10 cellular contexts compared by ENCODE assay signal in genomic region chrY:2841471-2841893, GRCh38. TPM values are rescaled to one million over a fixed set of nuclear protein-coding genes. Genes with fewer than 3 reads are reported as not detected.
DNase-seq lines count a peak whose midpoint lies in the region; ATAC-seq and TF ChIP-seq lines count a peak whose summit lies in the region.
"Had no signal": no experiment of that assay in that cellular context is flagged by ENCODE, and none has a peak within 500 bp of the region (broad histone marks: within the 10 kb centered on the region; RNA-seq: fewer than 3 reads in every experiment).

RPS4Y1 (plus strand) TSS chrY:2841602; CDS start chrY:2841625, 23 bp downstream.

- no peaks in the 10 kb centered on the region for H3K27me3 Mint-ChIP-seq in osteocyte (ENCODE audit: unreplicated experiment)

- peak within 1 kb of the TSS; percentile 85 for H3K4me3 ChIP-seq in fibroblast of pulmonary artery (replicated peaks; ENCODE audit: low read depth, low read length)
- H3K4me3 ChIP-seq in skin epidermis: peak within 1 kb of the TSS in 6 of 7 experiments; percentile 42 to 60 (median 58)
- H3K4me3 ChIP-seq: lung had no signal

- H3K9me3 Mint-ChIP-seq in osteocyte (ENCODE audit: unreplicated experiment): no peaks in the 10 kb centered on the region

- no peak within 1 kb of the TSS for H3K4me3 Mint-ChIP-seq in osteocyte (ENCODE audit: unreplicated experiment)

- no peaks in the 10 kb centered on the region for H3K4me1 Mint-ChIP-seq in osteocyte (ENCODE audit: unreplicated experiment)

- DNase-seq in GM10266 (ENCODE audit: extremely low spot score) (peak; percentile 40), fibroblast of pulmonary artery (ENCODE audit: low read depth) (peak; percentile 87), HPDE6-E6E7 (ENCODE audit: extremely low spot score) (no peak), ureter (ENCODE audit: low spot score) (no peak), osteocyte (ENCODE audit: extremely low spot score, unreplicated experiment) (no peak)
- DNase-seq: IMR-90 had no signal

- H3K27ac Mint-ChIP-seq in osteocyte (ENCODE audit: unreplicated experiment): no peak within 1 kb of the TSS

- TF ChIP-seq CTCF in GM10266 (IDR thresholded peaks at IDR 0.05; ENCODE audit: control insufficient read depth, insufficient read depth, low read depth, missing control alignments) (no peak), fibroblast of pulmonary artery (IDR thresholded peaks at IDR 0.05; ENCODE audit: low read length, missing control alignments) (no peak), osteocyte (IDR thresholded peaks at IDR 0.05) (no peak)

- ATAC-seq in HG03460 (IDR thresholded peaks at IDR 0.05; ENCODE audit: unreplicated experiment): peak; percentile 84
- ATAC-seq in activated CD4-positive, CD25-positive, alpha-beta regulatory T cell treated with anti-CD3 and anti-CD28 coated beads, Interleukin-2, amount 50 U/mL, for 24 hours: peak; percentile 80 to 86

- no peaks in the 10 kb centered on the region for H3K36me3 Mint-ChIP-seq in osteocyte (ENCODE audit: unreplicated experiment)

- peak within 1 kb of the TSS in 10 of 21 experiments; percentile 21 to 75 (median 52) for H3K27ac ChIP-seq in skin epidermis

RNA-seq across cellular contexts. Expression of gene RPS4Y1, which starts in this region (rescaled TPM):
- total RNA-seq in ureter (not detected), osteocyte (not detected in 2 replicates)
- total RNA-seq: IMR-90 had no signal

Comparison
In these comparisons a context has a peak if more than half of its experiments do, and no peak if none do; other contexts are left out.
1. DNase-seq: peak in GM10266 (single experiment) and fibroblast of pulmonary artery (single experiment); none in HPDE6-E6E7 (single experiment), ureter (single experiment) and osteocyte (single experiment).